26 cellular contexts compared by ENCODE assay signal in the genomic region with DNA sequence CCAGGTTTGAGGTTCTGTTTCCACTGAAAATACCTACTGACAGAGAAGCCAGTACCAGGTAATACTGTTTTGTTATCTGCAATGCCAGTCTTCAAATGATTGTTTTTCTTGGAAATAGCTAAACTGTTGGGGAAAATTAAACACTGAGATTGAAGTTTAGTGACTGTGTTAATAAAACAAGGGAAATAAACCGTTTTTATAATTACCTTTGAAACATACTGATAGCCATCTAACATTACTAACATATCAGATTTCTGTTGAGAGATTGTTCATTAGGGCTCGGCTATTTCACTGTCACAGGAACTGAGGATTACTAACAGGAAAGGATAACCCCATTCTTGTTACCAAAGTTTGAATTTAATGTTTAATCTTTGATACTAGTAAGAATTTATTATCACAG. TPM values are rescaled to one million over a fixed set of nuclear protein-coding genes. Genes with fewer than 3 reads are reported as not detected.
A peak's percentile ranks its signal among the peaks of the same experiment; 100 is the strongest.
DNase-seq lines count a peak whose midpoint lies in the region; ATAC-seq and TF ChIP-seq lines count a peak whose summit lies in the region.
"Had no signal": no experiment of that assay in that cellular context is flagged by ENCODE, and none has a peak within 500 bp of the region (broad histone marks: within the 10 kb centered on the region; RNA-seq: fewer than 3 reads in every experiment).

No MANE protein-coding gene starts in this region.

- peaks cover 8% of the 10 kb centered on the region for H3K36me3 ChIP-seq in CD4-positive, CD25-positive, alpha-beta regulatory T cell (ENCODE audit: control insufficient read depth, insufficient read depth, low read length)
- H3K36me3 ChIP-seq in HEK293 (ENCODE audit: control insufficient read depth in 2 of 2, insufficient read depth in 1 of 2, low read length in 2 of 2) (peaks cover 3 to 9% of the 10 kb centered on the region in 2 experiments; a peak in 1 of 3 replicates), body of pancreas (replicated peaks in 1 of 2; ENCODE audit: insufficient read depth in 1 of 2, low read depth in 2 of 2) (no peaks in the 10 kb centered on the region)
- H3K36me3 ChIP-seq: ovary had no signal

- H3K9me3 Mint-ChIP-seq in CD4-positive, CD25-positive, alpha-beta regulatory T cell: no peaks in the 10 kb centered on the region
- no peaks in the 10 kb centered on the region for H3K9me3 Mint-ChIP-seq in activated T-helper 2 cell treated with anti-CD3 and anti-CD28 coated beads, Interferon-gamma antibody, Interleukin-2, Interleukin-4, amounts not matched to agents 10 μg/mL and 5 μg/mL and 100 μg/mL, durations not matched to agents 14 hours and 24 hours and 36 hours
- H3K9me3 Mint-ChIP-seq in mesothelial cell of epicardium: no peaks in the 10 kb centered on the region
- H3K9me3 Mint-ChIP-seq: activated T-cell treated with anti-CD3 and anti-CD28 coated beads, Interleukin-2, amount 50 U/mL, for 72 hours; brain; WTC11 had no signal

- peak overlapping the region; percentile 65 to 96 (median 94) for H3K27ac Mint-ChIP-seq in CD4-positive, CD25-positive, alpha-beta regulatory T cell
- peak overlapping the region; percentile 93 for H3K27ac Mint-ChIP-seq in activated T-helper 2 cell treated with anti-CD3 and anti-CD28 coated beads, Interferon-gamma antibody, Interleukin-2, Interleukin-4, amounts not matched to agents 10 μg/mL and 5 μg/mL and 100 μg/mL, durations not matched to agents 14 hours and 24 hours and 36 hours
- H3K27ac Mint-ChIP-seq in mesothelial cell of epicardium: peak overlapping the region; percentile 84
- H3K27ac Mint-ChIP-seq: WTC11 had no signal

- no peak for TF ChIP-seq POLR2A in body of pancreas (IDR thresholded peaks at IDR 0.05)

- no peaks in the 10 kb centered on the region for H3K27me3 Mint-ChIP-seq in CD4-positive, CD25-positive, alpha-beta regulatory T cell
- H3K27me3 Mint-ChIP-seq in activated T-helper 2 cell treated with anti-CD3 and anti-CD28 coated beads, Interferon-gamma antibody, Interleukin-2, Interleukin-4, amounts not matched to agents 10 μg/mL and 5 μg/mL and 100 μg/mL, durations not matched to agents 14 hours and 24 hours and 36 hours (ENCODE audit: low read depth): no peaks in the 10 kb centered on the region
- H3K27me3 Mint-ChIP-seq in mesothelial cell of epicardium (ENCODE audit: low read depth): no peaks in the 10 kb centered on the region
- H3K27me3 Mint-ChIP-seq: brain had no signal

- peak overlapping the region; percentile 73 to 94 (median 84) for H3K4me3 Mint-ChIP-seq in CD4-positive, CD25-positive, alpha-beta regulatory T cell
- no peak overlapping the region for H3K4me3 Mint-ChIP-seq in activated T-helper 2 cell treated with anti-CD3 and anti-CD28 coated beads, Interferon-gamma antibody, Interleukin-2, Interleukin-4, amounts not matched to agents 10 μg/mL and 5 μg/mL and 100 μg/mL, durations not matched to agents 14 hours and 24 hours and 36 hours (ENCODE audit: low read depth)
- H3K4me3 Mint-ChIP-seq in mesothelial cell of epicardium: no peak overlapping the region
- H3K4me3 Mint-ChIP-seq: brain, WTC11 had no signal

- POLR2A ChIA-PET in HEK293 (lab: Yijun Ruan, JAX): no interaction called here

- H3K27ac ChIP-seq in CD4-positive, CD25-positive, alpha-beta regulatory T cell (ENCODE audit: insufficient read depth, low read length, poor library complexity, severe bottlenecking): peak overlapping the region; percentile 78
- H3K27ac ChIP-seq in HEK293 (ENCODE audit: extremely low read depth, low read depth, low read length): no peak overlapping the region
- peak overlapping the region in 1 of 4 donors; percentile 19 for H3K27ac ChIP-seq in body of pancreas
- H3K27ac ChIP-seq: ovary, upper lobe of left lung had no signal

- peak overlapping the region; percentile 81 for H3K4me3 ChIP-seq in CD4-positive, CD25-positive, alpha-beta regulatory T cell (ENCODE audit: low read depth, low read length)
- H3K4me3 ChIP-seq in HEK293 (ENCODE audit: low read depth, low read length) (no peak overlapping the region), body of pancreas (no peak overlapping the region)
- H3K4me3 ChIP-seq: ovary, smooth muscle cell, upper lobe of left lung had no signal

- peaks cover 25% of the 10 kb centered on the region for H3K36me3 Mint-ChIP-seq in CD4-positive, CD25-positive, alpha-beta regulatory T cell
- H3K36me3 Mint-ChIP-seq in activated T-helper 2 cell treated with anti-CD3 and anti-CD28 coated beads, Interferon-gamma antibody, Interleukin-2, Interleukin-4, amounts not matched to agents 10 μg/mL and 5 μg/mL and 100 μg/mL, durations not matched to agents 14 hours and 24 hours and 36 hours (ENCODE audit: low read depth): peaks cover 46% of the 10 kb centered on the region
- H3K36me3 Mint-ChIP-seq in mesothelial cell of epicardium: peaks cover 16% of the 10 kb centered on the region

- ATAC-seq in CD4-positive, CD25-positive, alpha-beta regulatory T cell (ENCODE audit: low read depth in 2 of 2): no peak
- no peak for ATAC-seq in body of pancreas
- ATAC-seq: activated T-cell treated with anti-CD3 and anti-CD28 coated beads, Interleukin-2, amount 50 U/mL, for 72 hours; Right ventricle myocardium inferior; WTC11 had no signal

- H3K27me3 ChIP-seq in CD4-positive, CD25-positive, alpha-beta regulatory T cell (ENCODE audit: control insufficient read depth, insufficient read depth, low read length): no peaks in the 10 kb centered on the region
- H3K27me3 ChIP-seq in body of pancreas: no peaks in the 10 kb centered on the region
- H3K27me3 ChIP-seq: ovary, upper lobe of left lung had no signal

- DNase-seq in CD4-positive, CD25-positive, alpha-beta regulatory T cell: no peak
- no peak for DNase-seq in activated T-helper 2 cell treated with anti-CD3 and anti-CD28 coated beads, Interferon-gamma antibody, Interleukin-2, Interleukin-4, amounts not matched to agents 10 μg/mL and 5 μg/mL and 100 μg/mL, durations not matched to agents 14 hours and 24 hours and 36 hours (ENCODE audit: low spot score)
- no peak for DNase-seq in mesothelial cell of epicardium (ENCODE audit: low spot score in 2 of 2, unreplicated experiment in 2 of 2)
- DNase-seq in NCI-H2227 (lab: John Stamatoyannopoulos, UW; ENCODE audit: unreplicated experiment): no peak
- DNase-seq in activated CD4-positive, CD25-positive, alpha-beta regulatory T cell (lab: John Stamatoyannopoulos, UW): no peak
- DNase-seq in body of pancreas: no peak
- DNase-seq: activated CD4-positive, alpha-beta T cell treated with anti-CD3 and anti-CD28 coated beads, Interleukin-2, amount 50 U/mL, for 1 hour; activated naive CD4-positive, alpha-beta T cell treated with Interleukin-2 at 50 U/mL for 16 hours; activated T-cell treated with anti-CD3 and anti-CD28 coated beads, Interleukin-2, amount 50 U/mL, for 72 hours; effector memory CD4-positive, alpha-beta T cell; erythroblast; glutamatergic neuron; islet precursor cell; NCI-H1436; NCI-H446 treated with DMSO at 0.1 percent for 48 hours; NCI-H82; OCI-M1; ovary; stimulated activated CD4-positive, alpha-beta T cell treated with anti-CD3 and anti-CD28 coated beads, Interleukin-2, amount 100 ng/mL, for 24 hours; T-helper 9 cell; upper lobe of left lung had no signal

- H3K9me3 ChIP-seq in CD4-positive, CD25-positive, alpha-beta regulatory T cell (ENCODE audit: control insufficient read depth in 2 of 2, low read length in 2 of 2): no peaks in the 10 kb centered on the region
- H3K9me3 ChIP-seq in HEK293 (ENCODE audit: control insufficient read depth, insufficient read depth, low read depth, low read length) (no peaks in the 10 kb centered on the region), body of pancreas (no peaks in the 10 kb centered on the region)
- H3K9me3 ChIP-seq: ovary, upper lobe of left lung had no signal

- peaks cover 65% of the 10 kb centered on the region for H3K4me1 ChIP-seq in CD4-positive, CD25-positive, alpha-beta regulatory T cell (ENCODE audit: control insufficient read depth, insufficient read depth, low read length, poor library complexity, severe bottlenecking)
- H3K4me1 ChIP-seq in HEK293 (ENCODE audit: control insufficient read depth, insufficient read depth, low read length) (peaks cover 18% of the 10 kb centered on the region), body of pancreas (peaks cover 12% of the 10 kb centered on the region)

- H3K4me1 Mint-ChIP-seq in CD4-positive, CD25-positive, alpha-beta regulatory T cell: peaks cover 41 to 82% (median 62%) of the 10 kb centered on the region in 4 donors
- peaks cover 69% of the 10 kb centered on the region for H3K4me1 Mint-ChIP-seq in activated T-helper 2 cell treated with anti-CD3 and anti-CD28 coated beads, Interferon-gamma antibody, Interleukin-2, Interleukin-4, amounts not matched to agents 10 μg/mL and 5 μg/mL and 100 μg/mL, durations not matched to agents 14 hours and 24 hours and 36 hours (ENCODE audit: low read depth)
- H3K4me1 Mint-ChIP-seq in mesothelial cell of epicardium: peaks cover 29% of the 10 kb centered on the region

- 16 to 32% methylated on average over 2 of the region's 2 CpGs for WGBS in body of pancreas, 2 donors

- intact Hi-C loops in activated T-helper 2 cell treated with anti-CD3 and anti-CD28 coated beads, Interferon-gamma antibody, Interleukin-2, Interleukin-4, amounts not matched to agents 10 μg/mL and 5 μg/mL and 100 μg/mL, durations not matched to agents 14 hours and 24 hours and 36 hours (cut with micrococcal nuclease): loop anchor here (5.0 kb wide), 1 partner anchor 69 kb away; no protein-coding TSS in a partner anchor
- intact Hi-C loops in body of pancreas (cut with DNase I): no loop called here

- TF ChIP-seq CTCF in HEK293 (tag by site-specific recombination; IDR thresholded peaks at IDR 0.05) (no peak), mesothelial cell of epicardium (IDR thresholded peaks at IDR 0.05; ENCODE audit: unreplicated experiment) (no peak), body of pancreas (IDR thresholded peaks at IDR 0.05) (no peak)

- CTCF ChIA-PET in HEK293 (lab: Yijun Ruan, JAX): no interaction called here

TF ChIP-seq in HEK293, 187 proteins besides CTCF, POLR2A, EP300 and RAD21 (continues in another document):
- TF ChIP-seq OSR2 (tag by site-specific recombination; IDR thresholded peaks at IDR 0.05): peak; percentile 55; the same call in 1 of the 2 replicates
- TF ChIP-seq ZNF777 (tag by site-specific recombination; IDR thresholded peaks at IDR 0.05; ENCODE audit: borderline replicate concordance): no peak
- peak; percentile 34; the same call in 1 of the 2 replicates for TF ChIP-seq ZXDB (tag by site-specific recombination; IDR thresholded peaks at IDR 0.05)
- no peak for TF ChIP-seq ZNF621 (tag by site-specific recombination; IDR thresholded peaks at IDR 0.05)

RNA-seq across cellular contexts. Expression of a gene that starts 42.1 kb away (rescaled TPM):
- total RNA-seq in CD4-positive, CD25-positive, alpha-beta regulatory T cell: 52.7 TPM
- polyA plus RNA-seq in CD4-positive, CD25-positive, alpha-beta regulatory T cell: 100 to 1,000 TPM; 166 to 213 (median 190) TPM
- 201 and 204 TPM in 2 replicates for total RNA-seq in activated T-helper 2 cell treated with anti-CD3 and anti-CD28 coated beads, Interferon-gamma antibody, Interleukin-2, Interleukin-4, amounts not matched to agents 10 μg/mL and 5 μg/mL and 100 μg/mL, durations not matched to agents 14 hours and 24 hours and 36 hours
- 96.6 to 102 TPM (median 101 TPM) in 3 replicates for total RNA-seq in mesothelial cell of epicardium
- 10 to 100 TPM in 1 of 2 donors, 1 to 10 TPM in 1; 8.2 to 20.0 TPM for total RNA-seq in body of pancreas

Comparison
In these comparisons a context has a peak if more than half of its experiments do, and no peak if none do; other contexts are left out.
1. H3K4me3 Mint-ChIP-seq: peak in CD4-positive, CD25-positive, alpha-beta regulatory T cell (4 of 4); none in activated T-helper 2 cell treated with anti-CD3 and anti-CD28 coated beads, Interferon-gamma antibody, Interleukin-2, Interleukin-4, amounts not matched to agents 10 μg/mL and 5 μg/mL and 100 μg/mL, durations not matched to agents 14 hours and 24 hours and 36 hours (single experiment) and mesothelial cell of epicardium (single experiment).
2. Peak in every context shown above with its lines, with median percentiles within 50 percentile points of each other: H3K27ac Mint-ChIP-seq.